In genomic region chr4:176002007-176002623, GRCh38 we compare ENCODE assay signal across 9 cellular contexts.
DNase-seq lines count a peak whose midpoint lies in the region; ATAC-seq and TF ChIP-seq lines count a peak whose summit lies in the region.
"Had no signal": no experiment of that assay in that cellular context is flagged by ENCODE, and none has a peak within 500 bp of the region (broad histone marks: within the 10 kb centered on the region; RNA-seq: fewer than 3 reads in every experiment).

No MANE protein-coding gene starts in this region.

- peak overlapping the region; percentile 90 to 96 (median 93) for H3K4me3 Mint-ChIP-seq in brain

- peak overlapping the region; percentile 80 for H3K27ac ChIP-seq in layer of hippocampus (ENCODE audit: low read depth, low read length)

- no peak for TF ChIP-seq CTCF in brain (conservative IDR thresholded peaks at IDR 0.05)

- peak; percentile 14 for DNase-seq in NCI-H510A treated with DMSO at 0.1 percent for 48 hours (lab: John Stamatoyannopoulos, UW)
- no peak for DNase-seq in NCI-H510A (lab: John Stamatoyannopoulos, UW)
- DNase-seq in NCI-H1105 treated with DMSO at 0.1 percent for 48 hours (lab: John Stamatoyannopoulos, UW): peak; percentile 48
- peak; percentile 10 for DNase-seq in stimulated activated naive CD8-positive, alpha-beta T cell treated with anti-CD3 and anti-CD28 coated beads, Interleukin-15, Interleukin-2, amounts not matched to agents 100 U/mL and 50 U/mL, for 24 hours
- DNase-seq in cerebellar nuclear complex (lab: John Stamatoyannopoulos, UW): no peak

- H3K27me3 ChIP-seq in layer of hippocampus (ENCODE audit: control insufficient read depth, insufficient read depth, low read length): no peaks in the 10 kb centered on the region

- peaks cover 0 to 3% (median 0%) of the 10 kb centered on the region in 5 experiments for H3K9me3 Mint-ChIP-seq in brain
- H3K9me3 Mint-ChIP-seq: activated naive CD4-positive, alpha-beta T cell treated with anti-CD3 and anti-CD28 coated beads, Interleukin-2, amount 50 U/mL, for 72 hours had no signal

- no peaks in the 10 kb centered on the region for H3K36me3 Mint-ChIP-seq in brain
- H3K36me3 Mint-ChIP-seq: activated naive CD4-positive, alpha-beta T cell treated with anti-CD3 and anti-CD28 coated beads, Interleukin-2, amount 50 U/mL, for 72 hours had no signal

- peaks cover 21% of the 10 kb centered on the region for H3K27me3 Mint-ChIP-seq in brain

- peak overlapping the region; percentile 82 to 99 (median 99) for H3K27ac Mint-ChIP-seq in brain
- H3K27ac Mint-ChIP-seq: activated naive CD4-positive, alpha-beta T cell treated with anti-CD3 and anti-CD28 coated beads, Interleukin-2, amount 50 U/mL, for 72 hours had no signal

- H3K4me1 Mint-ChIP-seq in brain: peaks cover 43% of the 10 kb centered on the region

- ATAC-seq in GM21825 (IDR thresholded peaks at IDR 0.05; ENCODE audit: unreplicated experiment): peak; percentile 81
- ATAC-seq in stimulated activated naive CD8-positive, alpha-beta T cell treated with anti-CD3 and anti-CD28 coated beads, Interleukin-15, Interleukin-2, amounts not matched to agents 100 U/mL and 50 U/mL, for 24 hours: peak; percentile 28

Comparison
In these comparisons a context has a peak if more than half of its experiments do, and no peak if none do; other contexts are left out.
1. DNase-seq: peak in NCI-H510A treated with DMSO at 0.1 percent for 48 hours (single experiment), NCI-H1105 treated with DMSO at 0.1 percent for 48 hours (single experiment) and stimulated activated naive CD8-positive, alpha-beta T cell treated with anti-CD3 and anti-CD28 coated beads, Interleukin-15, Interleukin-2, amounts not matched to agents 100 U/mL and 50 U/mL, for 24 hours (single experiment); none in NCI-H510A (single experiment) and cerebellar nuclear complex (0 of 2).